ENCODE assay signal across 18 cellular contexts in the genomic region with DNA sequence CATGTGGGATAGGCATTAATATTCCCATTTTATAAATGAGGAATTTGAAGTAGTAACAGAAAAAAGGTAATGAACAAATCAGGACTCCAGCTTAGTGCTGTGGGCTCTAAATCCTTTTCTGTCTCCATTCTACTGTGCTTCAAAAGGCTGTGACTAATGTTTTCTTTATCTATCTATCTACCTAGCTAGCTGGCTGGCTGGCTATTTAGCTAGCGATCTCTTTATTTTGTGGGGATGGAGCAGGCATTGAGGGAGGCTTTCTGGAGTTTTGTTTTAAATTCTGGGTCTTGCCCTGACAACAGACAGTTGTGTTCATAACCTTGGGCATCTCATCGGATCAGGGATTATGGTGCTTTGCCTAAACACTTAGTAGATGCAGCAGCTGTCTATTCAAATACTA.
DNase-seq lines count a peak whose midpoint lies in the region; ATAC-seq and TF ChIP-seq lines count a peak whose summit lies in the region.
"Had no signal": no experiment of that assay in that cellular context is flagged by ENCODE, and none has a peak within 500 bp of the region (broad histone marks: within the 10 kb centered on the region; RNA-seq: fewer than 3 reads in every experiment).

No MANE protein-coding gene starts in this region.

- no peak for TF ChIP-seq RAD21 in IMR-90 (IDR thresholded peaks at IDR 0.05; ENCODE audit: low read length)

- no CpG with 5 or more reads among the region's 2 CpGs for WGBS in IMR-90 (ENCODE audit: extremely low coverage in 2 of 2, insufficient read length in 1 of 2), 2 experiments
- WGBS in sigmoid colon, 2 donors: 91 to 94% methylated on average over 2 of the region's 2 CpGs

- H3K27me3 ChIP-seq in IMR-90 (ENCODE audit: control insufficient read depth, insufficient read depth, low read length) (no peaks in the 10 kb centered on the region), SJSA1 (replicated peaks) (no peaks in the 10 kb centered on the region), sigmoid colon (no peaks in the 10 kb centered on the region)
- H3K27me3 ChIP-seq: BE2C, colonic mucosa, gastrocnemius medialis, tibial artery had no signal

- H3K9me3 Mint-ChIP-seq in effector memory CD8-positive, alpha-beta T cell: no peaks in the 10 kb centered on the region
- H3K9me3 Mint-ChIP-seq: activated CD4-positive, alpha-beta T cell treated with anti-CD3 and anti-CD28 coated beads, Interleukin-2, amount 10 ng/mL, durations not matched to agents 7 days and 5 days; stimulated activated effector memory CD8-positive, alpha-beta T cell treated with anti-CD3 and anti-CD28 coated beads, Interleukin-12 subunit alpha, Interleukin-12 subunit beta, amount 100 ng/mL, for 72 hours had no signal

- no peak overlapping the region for H4K5ac ChIP-seq in IMR-90 (ENCODE audit: low read depth, low read length)

- H3K36me3 Mint-ChIP-seq in effector memory CD8-positive, alpha-beta T cell (ENCODE audit: insufficient read depth): no peaks in the 10 kb centered on the region
- H3K36me3 Mint-ChIP-seq: stimulated activated effector memory CD8-positive, alpha-beta T cell treated with anti-CD3 and anti-CD28 coated beads, Interleukin-12 subunit alpha, Interleukin-12 subunit beta, amount 100 ng/mL, for 72 hours had no signal

- no peak overlapping the region for H2BK15ac ChIP-seq in IMR-90 (ENCODE audit: low read depth, low read length)

- POLR2A ChIA-PET in IMR-90 (lab: Charles Lee; ENCODE audit: unreplicated experiment): no interaction called here

- H2AK5ac ChIP-seq in IMR-90 (ENCODE audit: low read depth, low read length): no peak overlapping the region

- H3K27ac Mint-ChIP-seq in effector memory CD8-positive, alpha-beta T cell: no peak overlapping the region
- H3K27ac Mint-ChIP-seq: activated CD4-positive, alpha-beta T cell treated with anti-CD3 and anti-CD28 coated beads, Interleukin-2, amount 10 ng/mL, durations not matched to agents 7 days and 5 days; stimulated activated effector memory CD8-positive, alpha-beta T cell treated with anti-CD3 and anti-CD28 coated beads, Interleukin-12 subunit alpha, Interleukin-12 subunit beta, amount 100 ng/mL, for 72 hours had no signal

- peak overlapping the region; percentile 1; the same call in 1 of the 2 replicates for H2BK20ac ChIP-seq in IMR-90 (ENCODE audit: low read depth, low read length)

- H4K20me1 ChIP-seq in IMR-90 (ENCODE audit: insufficient read depth, low read length): peaks cover 4% of the 10 kb centered on the region; the same call in 1 of the 2 replicates

- H3K27ac ChIP-seq in IMR-90 (ENCODE audit: insufficient read depth, low read length): no peak overlapping the region
- H3K27ac ChIP-seq in SJSA1: peak overlapping the region; percentile 6; the same call in 1 of the 2 replicates
- peak overlapping the region; percentile 58 to 76 (median 72) for H3K27ac ChIP-seq in sigmoid colon
- H3K27ac ChIP-seq: colonic mucosa, gastrocnemius medialis, KMS-11, prostate gland, tibial artery had no signal

- no peak overlapping the region for H3K4me2 ChIP-seq in IMR-90 (ENCODE audit: low read depth, low read length)
- H3K4me2 ChIP-seq: KMS-11 had no signal

- no peaks in the 10 kb centered on the region for H3K9me3 ChIP-seq in IMR-90 (ENCODE audit: control insufficient read depth, insufficient read depth, low read length)
- H3K9me3 ChIP-seq in SJSA1 (replicated peaks): no peaks in the 10 kb centered on the region
- no peaks in the 10 kb centered on the region for H3K9me3 ChIP-seq in sigmoid colon
- H3K9me3 ChIP-seq: BE2C, colonic mucosa, gastrocnemius medialis, prostate gland, tibial artery had no signal

- no peak overlapping the region for H2AK9ac ChIP-seq in IMR-90 (replicated peaks; ENCODE audit: low read depth, low read length, poor library complexity)

- dilution Hi-C loops in IMR-90 (cut with HindIII; ENCODE audit: low sequenced_read_pairs, unreplicated experiment): no loop called here

- TF ChIP-seq CTCF in IMR-90 (conservative IDR thresholded peaks at IDR 0.05; ENCODE audit: low read depth, low read length): no peak
- no peak for TF ChIP-seq CTCF in sigmoid colon (IDR thresholded peaks at IDR 0.05)

- H3K4ac ChIP-seq in IMR-90 (ENCODE audit: low read depth, low read length): peak overlapping the region; percentile 9; the same call in 1 of the 2 replicates

- no peak overlapping the region for H4K8ac ChIP-seq in IMR-90 (ENCODE audit: low read depth in 2 of 2, low read length in 2 of 2)

- no peak overlapping the region for H2BK5ac ChIP-seq in IMR-90 (ENCODE audit: low read depth, low read length, poor library complexity, severe bottlenecking)

- in situ Hi-C loops in IMR-90 (cut with MboI; ENCODE audit: low sequenced_read_pairs): no loop called here

- 0 out of 2 replicates have a peak overlapping the region, but pooled peaks have one; percentile 5 for H4K91ac ChIP-seq in IMR-90 (ENCODE audit: insufficient read depth, low read depth, low read length)

- no peak for ATAC-seq in IMR-90 (ENCODE audit: low read depth)
- no peak for ATAC-seq in effector memory CD8-positive, alpha-beta T cell (replicated peaks)
- ATAC-seq: gastrocnemius medialis; stimulated activated effector memory CD8-positive, alpha-beta T cell treated with anti-CD3 and anti-CD28 coated beads, Interleukin-12 subunit alpha, Interleukin-12 subunit beta, amount 100 ng/mL, for 72 hours had no signal

- no peaks in the 10 kb centered on the region; the same call in 1 of the 2 replicates for H3K9me1 ChIP-seq in IMR-90 (ENCODE audit: insufficient read depth, low read length)

- H3K36me3 ChIP-seq in IMR-90 (ENCODE audit: control insufficient read depth, insufficient read depth, low read length) (peaks cover 1% of the 10 kb centered on the region; the same call in 1 of the 2 replicates), SJSA1 (no peaks in the 10 kb centered on the region), sigmoid colon (no peaks in the 10 kb centered on the region)
- H3K36me3 ChIP-seq: BE2C, colonic mucosa, gastrocnemius medialis, prostate gland, tibial artery had no signal

- DNase-seq in IMR-90: no peak
- DNase-seq in SJSA1 (ENCODE audit: low read depth in 1 of 2, low spot score in 2 of 2): peak in 1 of 2 experiments; percentile 48
- peak; percentile 33 for DNase-seq in glomerular visceral epithelial cell (ENCODE audit: extremely low spot score)
- DNase-seq in sigmoid colon: no peak
- no peak for DNase-seq in middle frontal gyrus (ENCODE audit: extremely low spot score, low spot score)
- DNase-seq in anterior cingulate cortex (lab: John Stamatoyannopoulos, UW): no peak
- no peak for DNase-seq in effector memory CD8-positive, alpha-beta T cell
- DNase-seq: activated CD4-positive, alpha-beta T cell treated with anti-CD3 and anti-CD28 coated beads, Interleukin-2, amount 10 ng/mL, durations not matched to agents 7 days and 5 days; activated naive CD4-positive, alpha-beta T cell treated with Interleukin-2 at 50 U/mL for 16 hours; aorta; BE2C; colonic mucosa; gastrocnemius medialis; NCI-H345; tibial artery had no signal

- intact Hi-C loops in IMR-90 (cut with micrococcal nuclease): no loop called here
- intact Hi-C loops in sigmoid colon (cut with DNase I): no loop called here

- no peak overlapping the region for H3K9ac ChIP-seq in IMR-90 (ENCODE audit: low read depth, low read length)
- H3K9ac ChIP-seq: KMS-11 had no signal

- H3K14ac ChIP-seq in IMR-90 (replicated peaks; ENCODE audit: low read depth, low read length): 0 out of 2 replicates have a peak overlapping the region, but pooled peaks have one; percentile 10

- H2AFZ ChIP-seq in IMR-90 (replicated peaks; ENCODE audit: low read length, poor library complexity): no peak overlapping the region

- no peak overlapping the region for H3K23ac ChIP-seq in IMR-90 (ENCODE audit: low read depth, low read length)

- no peak for TF ChIP-seq POLR2A in IMR-90 (IDR thresholded peaks at IDR 0.05; ENCODE audit: low read depth, low read length)
- TF ChIP-seq POLR2A in sigmoid colon (IDR thresholded peaks at IDR 0.05): no peak

- H3K56ac ChIP-seq in IMR-90 (ENCODE audit: extremely low read depth, insufficient read depth, low read length): no peak overlapping the region

- no peak overlapping the region for H3K4me3 Mint-ChIP-seq in effector memory CD8-positive, alpha-beta T cell
- H3K4me3 Mint-ChIP-seq: activated CD4-positive, alpha-beta T cell treated with anti-CD3 and anti-CD28 coated beads, Interleukin-2, amount 10 ng/mL, durations not matched to agents 7 days and 5 days; stimulated activated effector memory CD8-positive, alpha-beta T cell treated with anti-CD3 and anti-CD28 coated beads, Interleukin-12 subunit alpha, Interleukin-12 subunit beta, amount 100 ng/mL, for 72 hours had no signal

- peaks cover 0 to 6% of the 10 kb centered on the region in 2 donors for H3K27me3 Mint-ChIP-seq in effector memory CD8-positive, alpha-beta T cell

- peak overlapping the region; percentile 25 for H2BK120ac ChIP-seq in IMR-90 (ENCODE audit: low read depth, low read length)

- H3K18ac ChIP-seq in IMR-90 (ENCODE audit: low read depth, low read length): peak overlapping the region; percentile 69; the same call in 1 of the 2 replicates

- no peak for TF ChIP-seq EP300 in sigmoid colon (IDR thresholded peaks at IDR 0.05)

- H3K79me1 ChIP-seq in IMR-90 (ENCODE audit: low read depth in 1 of 2, low read length in 2 of 2): peaks cover 0 to 5% of the 10 kb centered on the region in 2 experiments; a peak in 2 of 4 replicates

- BruUV-seq in IMR-90 (replicated peaks; lab: Mats Ljungman, UMichigan): no TSS peak

- no peak overlapping the region for H3K4me3 ChIP-seq in IMR-90 (ENCODE audit: insufficient read depth, low read depth, low read length)
- H3K4me3 ChIP-seq in SJSA1: no peak overlapping the region
- no peak overlapping the region for H3K4me3 ChIP-seq in sigmoid colon
- H3K4me3 ChIP-seq: colonic mucosa, gastrocnemius medialis, prostate gland, tibial artery had no signal

- CTCF ChIA-PET in IMR-90 (lab: Yijun Ruan, JAX): interaction anchor here (0.5 to 0.9 kb wide), 5 partner anchors 10 to 1168 kb away, joined by 3 to 4 read pairs (median 3); no protein-coding TSS in a partner anchor

- no peaks in the 10 kb centered on the region for H3K4me1 Mint-ChIP-seq in effector memory CD8-positive, alpha-beta T cell (ENCODE audit: low read depth in 2 of 2)
- H3K4me1 Mint-ChIP-seq: activated CD4-positive, alpha-beta T cell treated with anti-CD3 and anti-CD28 coated beads, Interleukin-2, amount 10 ng/mL, durations not matched to agents 7 days and 5 days; stimulated activated effector memory CD8-positive, alpha-beta T cell treated with anti-CD3 and anti-CD28 coated beads, Interleukin-12 subunit alpha, Interleukin-12 subunit beta, amount 100 ng/mL, for 72 hours had no signal

- H3K4me1 ChIP-seq in IMR-90 (ENCODE audit: control insufficient read depth, insufficient read depth, low read length) (peaks cover 7% of the 10 kb centered on the region), SJSA1 (replicated peaks) (peaks cover 35% of the 10 kb centered on the region), sigmoid colon (peaks cover 0 to 49% (median 29%) of the 10 kb centered on the region in 4 donors)
- H3K4me1 ChIP-seq: colonic mucosa, gastrocnemius medialis, prostate gland had no signal

TF ChIP-seq in IMR-90, 13 proteins besides CTCF, POLR2A, EP300 and RAD21 (continues in another document):
- TF ChIP-seq MAZ (IDR thresholded peaks at IDR 0.05; ENCODE audit: borderline replicate concordance, low read depth, low read length) (no peak), CHD1 (IDR thresholded peaks at IDR 0.05; ENCODE audit: low read depth, low read length) (no peak), BHLHE40 (IDR thresholded peaks at IDR 0.05; ENCODE audit: low read depth, low read length) (no peak), CEBPB (IDR thresholded peaks at IDR 0.05; ENCODE audit: low read depth, low read length) (no peak)
